In genomic region chr7:143401265-143401664, GRCh38 we compare ENCODE assay signal across 17 cellular contexts. TPM values are rescaled to one million over a fixed set of nuclear protein-coding genes. Genes with fewer than 3 reads are reported as not detected.
DNase-seq lines count a peak whose midpoint lies in the region; ATAC-seq and TF ChIP-seq lines count a peak whose summit lies in the region.
"Had no signal": no experiment of that assay in that cellular context is flagged by ENCODE, and none has a peak within 500 bp of the region (broad histone marks: within the 10 kb centered on the region; RNA-seq: fewer than 3 reads in every experiment).

No MANE protein-coding gene starts in this region.

- H3K4me1 Mint-ChIP-seq in CD4-positive, alpha-beta memory T cell: peaks cover 19 to 39% (median 28%) of the 10 kb centered on the region in 4 donors

- TF ChIP-seq CTCF in right atrium auricular region (IDR thresholded peaks at IDR 0.05) (no peak), GM10266 (IDR thresholded peaks at IDR 0.05; ENCODE audit: control insufficient read depth, insufficient read depth, low read depth, missing control alignments) (no peak)

- no peak overlapping the region for H3K4ac ChIP-seq in neuronal stem cell (ENCODE audit: low read length)

- peak; percentile 32 for DNase-seq in Right ventricle myocardium inferior (ENCODE audit: missing footprints)
- no peak for DNase-seq in right atrium auricular region (ENCODE audit: low spot score)
- no peak for DNase-seq in CD4-positive, alpha-beta memory T cell
- no peak for DNase-seq in neuronal stem cell (ENCODE audit: low spot score)
- DNase-seq in HAP-1 (ENCODE audit: low spot score in 2 of 2): no peak
- no peak for DNase-seq in GM10266 (ENCODE audit: extremely low spot score)
- DNase-seq: ACHN; CD8-positive, alpha-beta T cell; COR-L47; DMS153; DMS79 treated with DMSO at 0.1 percent for 48 hours; EL had no signal

- no peak overlapping the region for H4K91ac ChIP-seq in neuronal stem cell (ENCODE audit: low read depth, low read length, poor library complexity)

- H3K14ac ChIP-seq in neuronal stem cell (ENCODE audit: low read length): no peak overlapping the region

- no peak overlapping the region for H2BK120ac ChIP-seq in neuronal stem cell (ENCODE audit: low read depth, low read length)

- H3K4me3 ChIP-seq in right atrium auricular region: no peak overlapping the region
- no peak overlapping the region for H3K4me3 ChIP-seq in CD4-positive, alpha-beta memory T cell (ENCODE audit: low read length in 2 of 2)
- H3K4me3 ChIP-seq in neuronal stem cell (ENCODE audit: low read length in 2 of 2): no peak overlapping the region
- H3K4me3 ChIP-seq in HAP-1: no peak overlapping the region
- H3K4me3 ChIP-seq: BLaER1 treated with 17β-estradiol and CSF1 and Interleukin-3, amounts not matched to agents 10 nM and 100 nM had no signal

- H2AK5ac ChIP-seq in neuronal stem cell (ENCODE audit: low read depth, low read length): no peak overlapping the region

- no peak overlapping the region for H3K23ac ChIP-seq in neuronal stem cell (ENCODE audit: low read depth, low read length, poor library complexity)

- H3K27ac Mint-ChIP-seq in CD4-positive, alpha-beta memory T cell: peak overlapping the region in 4 of 7 donors; percentile 64 to 77 (median 70)
- H3K27ac Mint-ChIP-seq: CD8-positive, alpha-beta T cell had no signal

- H2AFZ ChIP-seq in neuronal stem cell (ENCODE audit: low read length): no peak overlapping the region

- no peak overlapping the region for H3K4me2 ChIP-seq in neuronal stem cell (ENCODE audit: insufficient read depth, low read length, poor library complexity, severe bottlenecking)
- H3K4me2 ChIP-seq: BLaER1 treated with 17β-estradiol and CSF1 and Interleukin-3, amounts not matched to agents 10 nM and 100 nM had no signal

- H3K9me3 ChIP-seq in right atrium auricular region (no peaks in the 10 kb centered on the region), neuronal stem cell (replicated peaks in 1 of 2; ENCODE audit: control insufficient read depth in 2 of 2, insufficient read depth in 1 of 2, low read depth in 1 of 2, low read length in 2 of 2) (no peaks in the 10 kb centered on the region), HAP-1 (no peaks in the 10 kb centered on the region)
- H3K9me3 ChIP-seq in CD4-positive, alpha-beta memory T cell (ENCODE audit: control insufficient read depth in 1 of 2, low read length in 2 of 2): no peaks in the 10 kb centered on the region
- H3K9me3 ChIP-seq: BLaER1 treated with 17β-estradiol and CSF1 and Interleukin-3, amounts not matched to agents 10 nM and 100 nM had no signal

- POLR2A ChIA-PET in CD4-positive, alpha-beta memory T cell (lab: Charles Lee; ENCODE audit: partially characterized antibody): interaction anchor here (1.1 to 10.9 kb wide), 4 partner anchors 11 to 26 kb away, joined by 6 to 215 read pairs (median 8); partner anchors contain the start of gene ZYX

- peaks cover 18 to 40% of the 10 kb centered on the region in 2 donors for H3K36me3 Mint-ChIP-seq in CD4-positive, alpha-beta memory T cell

- no CpG with 5 or more reads among the region's 12 CpGs for WGBS in neuronal stem cell (ENCODE audit: extremely low coverage in 2 of 2, insufficient read length in 2 of 2, insufficient replicate concordance in 1 of 2), 2 donors

- no peak overlapping the region for H2BK15ac ChIP-seq in neuronal stem cell (ENCODE audit: low read length)

- H3K4me1 ChIP-seq in right atrium auricular region (peaks cover 0 to 12% of the 10 kb centered on the region in 2 donors), neuronal stem cell (ENCODE audit: control insufficient read depth in 2 of 2, insufficient read depth in 1 of 2, low read depth in 1 of 2, low read length in 2 of 2) (peaks cover 2 to 9% of the 10 kb centered on the region in 2 donors), HAP-1 (peaks cover 9% of the 10 kb centered on the region)
- peaks cover 17% of the 10 kb centered on the region for H3K4me1 ChIP-seq in CD4-positive, alpha-beta memory T cell (ENCODE audit: insufficient read depth, low read length)

- intact Hi-C loops in Right ventricle myocardium inferior (cut with DNase I): no loop called here
- intact Hi-C loops in CD4-positive, alpha-beta memory T cell (cut with micrococcal nuclease): no loop called here

- H3K27ac ChIP-seq in right atrium auricular region (no peak overlapping the region), neuronal stem cell (replicated peaks; ENCODE audit: low read length) (no peak overlapping the region)
- no peak overlapping the region for H3K27ac ChIP-seq in CD4-positive, alpha-beta memory T cell (ENCODE audit: low read depth, low read length)
- H3K27ac ChIP-seq: BLaER1 treated with 17β-estradiol and CSF1 and Interleukin-3, amounts not matched to agents 10 nM and 100 nM had no signal

- peaks cover 0 to 2% (median 0%) of the 10 kb centered on the region in 8 donors for H3K9me3 Mint-ChIP-seq in CD4-positive, alpha-beta memory T cell
- H3K9me3 Mint-ChIP-seq: CD8-positive, alpha-beta T cell had no signal

- no peak overlapping the region for H2BK12ac ChIP-seq in neuronal stem cell (ENCODE audit: low read length)

- H3K79me1 ChIP-seq in neuronal stem cell (ENCODE audit: low read depth, low read length): no peaks in the 10 kb centered on the region

- H3K4me3 Mint-ChIP-seq in CD4-positive, alpha-beta memory T cell: no peak overlapping the region
- H3K4me3 Mint-ChIP-seq: CD8-positive, alpha-beta T cell had no signal

- H3K27me3 Mint-ChIP-seq in CD4-positive, alpha-beta memory T cell: no peaks in the 10 kb centered on the region

- peak overlapping the region; percentile 4 for H3K18ac ChIP-seq in neuronal stem cell (ENCODE audit: low read length)

- H3K27me3 ChIP-seq in right atrium auricular region (no peaks in the 10 kb centered on the region), neuronal stem cell (ENCODE audit: control insufficient read depth in 3 of 3, insufficient read depth in 3 of 3, low read depth in 1 of 3, low read length in 3 of 3) (no peaks in the 10 kb centered on the region), HAP-1 (ENCODE audit: low read depth) (0 out of 2 replicates have a peak, but pooled peaks cover 2% of the 10 kb centered on the region)
- H3K27me3 ChIP-seq in CD4-positive, alpha-beta memory T cell (ENCODE audit: insufficient read depth, low read length): no peaks in the 10 kb centered on the region
- H3K27me3 ChIP-seq: BLaER1 treated with 17β-estradiol and CSF1 and Interleukin-3, amounts not matched to agents 10 nM and 100 nM had no signal

- no peak overlapping the region for H2BK5ac ChIP-seq in neuronal stem cell (ENCODE audit: low read length)

- CTCF ChIA-PET in CD4-positive, alpha-beta memory T cell (lab: Charles Lee; ENCODE audit: partially characterized antibody): interaction anchor here (0.8 to 9.8 kb wide), 3 partner anchors 15 to 26 kb away, joined by 4 to 129 read pairs (median 9); partner anchors contain the start of gene ZYX

- no peak for ATAC-seq in Right ventricle myocardium inferior
- no peak for ATAC-seq in GM18502 (IDR thresholded peaks at IDR 0.05; ENCODE audit: poor library complexity, unreplicated experiment)
- ATAC-seq: CD8-positive, alpha-beta T cell; HCT116; HepG2 had no signal

- in situ Hi-C loops in HAP-1 (cut with MboI; ENCODE audit: low sequenced_read_pairs): no loop called here

- H4K8ac ChIP-seq in neuronal stem cell (ENCODE audit: low read depth, low read length): no peak overlapping the region

- H3K9ac ChIP-seq in neuronal stem cell (ENCODE audit: low read depth, low read length, poor library complexity): no peak overlapping the region
- H3K9ac ChIP-seq: BLaER1 treated with 17β-estradiol and CSF1 and Interleukin-3, amounts not matched to agents 10 nM and 100 nM had no signal

- H3K36me3 ChIP-seq in right atrium auricular region: no peaks in the 10 kb centered on the region
- peaks cover 17% of the 10 kb centered on the region for H3K36me3 ChIP-seq in CD4-positive, alpha-beta memory T cell (ENCODE audit: insufficient read depth, low read length)
- H3K36me3 ChIP-seq in neuronal stem cell (replicated peaks in 1 of 2; ENCODE audit: control insufficient read depth in 2 of 2, insufficient read depth in 2 of 2, low read length in 2 of 2): no peaks in the 10 kb centered on the region
- H3K36me3 ChIP-seq in HAP-1 (replicated peaks): no peaks in the 10 kb centered on the region
- H3K36me3 ChIP-seq: BLaER1 treated with 17β-estradiol and CSF1 and Interleukin-3, amounts not matched to agents 10 nM and 100 nM had no signal

RNA-seq across cellular contexts. Expression of gene EPHA1, which starts 7.4 kb away (rescaled TPM):
- total RNA-seq in Right ventricle myocardium inferior (not detected), right atrium auricular region (under 1 TPM in 1 of 2 donors, not detected in 1; 0.71 TPM)
- total RNA-seq in CD4-positive, alpha-beta memory T cell: 10 to 100 TPM; 30.7 to 34.4 TPM
- 10 to 100 TPM in 1 of 2 donors, 1 to 10 TPM in 1; 4.2 to 14.4 TPM for polyA plus RNA-seq in CD4-positive, alpha-beta memory T cell
- polyA plus RNA-seq in neuronal stem cell (2013, experiment 1 of 2): 0.24 TPM
- 0.15 TPM for polyA plus RNA-seq in neuronal stem cell (2013, experiment 2 of 2)

RNA-seq across cellular contexts. Expression of gene ZYX, which starts 20.1 kb away (rescaled TPM):
- total RNA-seq in Right ventricle myocardium inferior (75.9 TPM), right atrium auricular region (10 to 100 TPM; 48.3 to 93.7 TPM)
- 100 to 1,000 TPM; 145 to 148 TPM for total RNA-seq in CD4-positive, alpha-beta memory T cell
- polyA plus RNA-seq in CD4-positive, alpha-beta memory T cell: 100 to 1,000 TPM in 1 of 2 donors, 10 to 100 TPM in 1; 55.7 to 145 TPM
- 85.0 TPM for polyA plus RNA-seq in neuronal stem cell (2013, experiment 1 of 2)
- 85.7 TPM for polyA plus RNA-seq in neuronal stem cell (2013, experiment 2 of 2)

RNA-seq across cellular contexts. Expression of gene FAM131B, which starts 38.8 kb away (rescaled TPM):
- 0.73 TPM for total RNA-seq in Right ventricle myocardium inferior
- total RNA-seq in right atrium auricular region: under 1 TPM; 0.08 to 0.48 TPM
- total RNA-seq in CD4-positive, alpha-beta memory T cell: under 1 TPM; 0.61 to 0.97 TPM
- polyA plus RNA-seq in CD4-positive, alpha-beta memory T cell: not detected
- polyA plus RNA-seq in neuronal stem cell (2013, experiment 1 of 2): 27.3 TPM
- polyA plus RNA-seq in neuronal stem cell (2013, experiment 2 of 2): 26.2 TPM
- polyA plus RNA-seq: HepG2 had no signal

RNA-seq across cellular contexts. Expression of gene TAS2R60, which starts 42.0 kb away (rescaled TPM):
- total RNA-seq in Right ventricle myocardium inferior: not detected
- not detected for total RNA-seq in right atrium auricular region
- total RNA-seq in CD4-positive, alpha-beta memory T cell: 1 to 10 TPM in 1 of 2 experiments, under 1 TPM in 1; 0.36 to 1.4 TPM
- polyA plus RNA-seq in CD4-positive, alpha-beta memory T cell: under 1 TPM; 0.89 to 0.94 TPM
- polyA plus RNA-seq in neuronal stem cell (2013, experiment 1 of 2): not detected
- polyA plus RNA-seq in neuronal stem cell (2013, experiment 2 of 2): not detected
- total RNA-seq: A172; CD8-positive, alpha-beta T cell; HepG2 had no signal
- polyA plus RNA-seq: HepG2 had no signal

Comparison
In these comparisons a context has a peak if more than half of its experiments do, and no peak if none do; other contexts are left out.
1. RNA of gene EPHA1, which starts 7.4 kb away (total RNA-seq): 30.7 to 34.4 TPM in CD4-positive, alpha-beta memory T cell; 0.71 TPM in right atrium auricular region and not detected in Right ventricle myocardium inferior (single experiment); every median in the first group is over 10 times any median in the second.